In the genomic region with DNA sequence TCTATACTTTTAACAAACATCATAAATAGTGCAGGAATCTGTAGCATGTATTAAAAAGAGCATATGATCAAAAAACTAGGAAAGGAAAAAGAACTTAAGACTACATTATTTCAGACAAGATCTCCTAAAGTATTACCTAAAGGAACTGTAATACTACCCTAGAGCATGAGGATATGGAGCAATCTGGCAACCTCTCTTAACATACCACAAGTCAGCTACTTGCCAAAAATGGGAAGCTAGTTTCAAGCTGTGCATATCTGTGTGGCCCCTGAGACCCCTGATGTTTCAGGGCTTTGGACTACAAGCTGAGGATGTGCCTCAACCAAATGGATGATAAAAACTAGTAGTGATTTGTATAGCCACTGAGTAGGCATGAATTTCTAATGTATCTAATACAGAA, we compare ENCODE assay signal across 22 cellular contexts.
DNase-seq lines count a peak whose midpoint lies in the region; ATAC-seq and TF ChIP-seq lines count a peak whose summit lies in the region.
"Had no signal": no experiment of that assay in that cellular context is flagged by ENCODE, and none has a peak within 500 bp of the region (broad histone marks: within the 10 kb centered on the region; RNA-seq: fewer than 3 reads in every experiment).

No MANE protein-coding gene starts in this region.

- H3K36me3 ChIP-seq in neutrophil = no peaks in the 10 kb centered on the region
- H3K36me3 ChIP-seq: BLaER1, transverse colon had no signal

- DNase-seq in GM03348 (ENCODE audit: low spot score) (peak; percentile 11), NOMO-1 (lab: John Stamatoyannopoulos, UW; ENCODE audit: unreplicated experiment in 2 of 2) (peak; percentile 63 to 70), astrocyte of the hippocampus (ENCODE audit: low read depth, low spot score) (peak; percentile 29), HUDEP-2 (lab: John Stamatoyannopoulos, UW; ENCODE audit: unreplicated experiment in 76 of 76) (no peak), cortex of kidney (lab: John Stamatoyannopoulos, UW) (no peak)
- no peak for DNase-seq in naive thymus-derived CD8-positive, alpha-beta T cell
- DNase-seq: activated CD4-positive, alpha-beta T cell treated with anti-CD3 and anti-CD28 coated beads for 4 hours; activated CD8-positive, alpha-beta memory T cell treated with anti-CD3 and anti-CD28 coated beads, Interleukin-2, amount 10 ng/mL, durations not matched to agents 7 days and 5 days; activated naive CD8-positive, alpha-beta T cell treated with anti-CD3 and anti-CD28 coated beads, Interleukin-2, amount 10 ng/mL, durations not matched to agents 7 days and 5 days; effector memory CD8-positive, alpha-beta T cell; foreskin keratinocyte; GDM1; NCI-H1694; nephron progenitor cell; posterior cingulate gyrus; transverse colon had no signal

- no peak overlapping the region for H3K4me3 Mint-ChIP-seq in naive thymus-derived CD8-positive, alpha-beta T cell
- H3K4me3 Mint-ChIP-seq: activated CD8-positive, alpha-beta memory T cell treated with anti-CD3 and anti-CD28 coated beads, Interleukin-2, amount 10 ng/mL, durations not matched to agents 7 days and 5 days; activated naive CD8-positive, alpha-beta T cell treated with anti-CD3 and anti-CD28 coated beads, Interleukin-2, amount 10 ng/mL, durations not matched to agents 7 days and 5 days; effector memory CD8-positive, alpha-beta T cell; mesothelial cell of epicardium; nephron progenitor cell; stimulated activated naive CD8-positive, alpha-beta T cell treated with anti-CD3 and anti-CD28 coated beads, Interleukin-15, Interleukin-2, amounts not matched to agents 100 ng/mL and 50 ng/mL, for 24 hours had no signal

- H3K4me1 Mint-ChIP-seq in naive thymus-derived CD8-positive, alpha-beta T cell = peaks cover 0 to 6% (median 0%) of the 10 kb centered on the region in 4 donors
- H3K4me1 Mint-ChIP-seq: activated CD8-positive, alpha-beta memory T cell treated with anti-CD3 and anti-CD28 coated beads, Interleukin-2, amount 10 ng/mL, durations not matched to agents 7 days and 5 days; activated naive CD8-positive, alpha-beta T cell treated with anti-CD3 and anti-CD28 coated beads, Interleukin-2, amount 10 ng/mL, durations not matched to agents 7 days and 5 days; mesothelial cell of epicardium; nephron progenitor cell had no signal

- H3K36me3 Mint-ChIP-seq in naive thymus-derived CD8-positive, alpha-beta T cell = peaks cover 6 to 28% (median 23%) of the 10 kb centered on the region in 3 donors
- H3K36me3 Mint-ChIP-seq: mesothelial cell of epicardium had no signal

- peaks cover 29 to 41% of the 10 kb centered on the region in 2 experiments for H3K4me1 ChIP-seq in neutrophil (ENCODE audit: control insufficient read depth in 1 of 2, insufficient read depth in 1 of 2, low read depth in 1 of 2, low read length in 1 of 2)
- H3K4me1 ChIP-seq: BLaER1, foreskin keratinocyte had no signal

- no peak overlapping the region for H3K4me3 ChIP-seq in neutrophil (ENCODE audit: low read depth in 1 of 2, low read length in 1 of 2)
- H3K4me3 ChIP-seq: BLaER1, skin epidermis, transverse colon had no signal

- H3K27ac ChIP-seq in neutrophil = peak overlapping the region; percentile 63
- H3K27ac ChIP-seq: BLaER1, foreskin keratinocyte, skin epidermis, transverse colon had no signal

- H3K27me3 Mint-ChIP-seq in naive thymus-derived CD8-positive, alpha-beta T cell = no peaks in the 10 kb centered on the region
- H3K27me3 Mint-ChIP-seq: activated CD8-positive, alpha-beta memory T cell treated with anti-CD3 and anti-CD28 coated beads, Interleukin-2, amount 10 ng/mL, durations not matched to agents 7 days and 5 days; activated naive CD8-positive, alpha-beta T cell treated with anti-CD3 and anti-CD28 coated beads, Interleukin-2, amount 10 ng/mL, durations not matched to agents 7 days and 5 days; effector memory CD8-positive, alpha-beta T cell; stimulated activated naive CD8-positive, alpha-beta T cell treated with anti-CD3 and anti-CD28 coated beads, Interleukin-15, Interleukin-2, amounts not matched to agents 100 ng/mL and 50 ng/mL, for 24 hours had no signal

- POLR2A ChIA-PET in naive thymus-derived CD8-positive, alpha-beta T cell (lab: Charles Lee) = no interaction called here

- H3K27ac Mint-ChIP-seq in naive thymus-derived CD8-positive, alpha-beta T cell = no peak overlapping the region
- H3K27ac Mint-ChIP-seq: activated CD8-positive, alpha-beta memory T cell treated with anti-CD3 and anti-CD28 coated beads, Interleukin-2, amount 10 ng/mL, durations not matched to agents 7 days and 5 days; activated naive CD8-positive, alpha-beta T cell treated with anti-CD3 and anti-CD28 coated beads, Interleukin-2, amount 10 ng/mL, durations not matched to agents 7 days and 5 days; effector memory CD8-positive, alpha-beta T cell; mesothelial cell of epicardium; nephron progenitor cell; stimulated activated naive CD8-positive, alpha-beta T cell treated with anti-CD3 and anti-CD28 coated beads, Interleukin-15, Interleukin-2, amounts not matched to agents 100 ng/mL and 50 ng/mL, for 24 hours had no signal

- no peaks in the 10 kb centered on the region for H3K27me3 ChIP-seq in neutrophil
- H3K27me3 ChIP-seq: BLaER1, foreskin keratinocyte, transverse colon had no signal

- TF ChIP-seq CTCF in neutrophil (IDR thresholded peaks at IDR 0.05) = no peak

- H3K9me3 ChIP-seq in neutrophil = no peaks in the 10 kb centered on the region
- H3K9me3 ChIP-seq: BLaER1, transverse colon had no signal

- H3K9me3 Mint-ChIP-seq in naive thymus-derived CD8-positive, alpha-beta T cell = peaks cover 0 to 10% (median 2%) of the 10 kb centered on the region in 9 donors
- H3K9me3 Mint-ChIP-seq: effector memory CD8-positive, alpha-beta T cell had no signal

- no peak for ATAC-seq in HG03175 (IDR thresholded peaks at IDR 0.05; ENCODE audit: unreplicated experiment)
- no peak for ATAC-seq in naive thymus-derived CD8-positive, alpha-beta T cell
- ATAC-seq: activated CD8-positive, alpha-beta memory T cell treated with anti-CD3 and anti-CD28 coated beads, Interleukin-2, amount 10 ng/mL, durations not matched to agents 7 days and 5 days; effector memory CD8-positive, alpha-beta T cell; foreskin keratinocyte had no signal

Comparison
In these comparisons a context has a peak if more than half of its experiments do, and no peak if none do; other contexts are left out.
1. DNase-seq: peak in GM03348 (single experiment), NOMO-1 (2 of 2) and astrocyte of the hippocampus (single experiment); none in HUDEP-2 (0 of 76), naive thymus-derived CD8-positive, alpha-beta T cell (0 of 10) and cortex of kidney (single experiment).